Comparison of ENCODE assay signal across 2 cellular contexts in genomic region chr1:21597754-21598153, GRCh38.
A peak's percentile ranks its signal among the peaks of the same experiment; 100 is the strongest.
TF ChIP-seq lines count a peak whose summit lies in the region.

No MANE protein-coding gene starts in this region.

TF ChIP-seq in HepG2, 621 proteins besides CTCF, POLR2A, EP300 and RAD21:
- no peak for TF ChIP-seq NFE2 (CRISPR knock-in tag; IDR thresholded peaks at IDR 0.05)
- no peak for TF ChIP-seq ZNF841 (CRISPR knock-in tag; IDR thresholded peaks at IDR 0.05; ENCODE audit: borderline replicate concordance)
- no peak for TF ChIP-seq CBFB (CRISPR knock-in tag; IDR thresholded peaks at IDR 0.05)
- peak; percentile 57 for TF ChIP-seq AGO2 (optimal IDR thresholded peaks at IDR 0.05; ENCODE audit: low read depth, low read length)

TF ChIP-seq in H1, 55 proteins besides CTCF, POLR2A, EP300 and RAD21:
- TF ChIP-seq CHD1 (IDR thresholded peaks at IDR 0.05; ENCODE audit: low read depth, low read length) (no peak), GTF2F1 (IDR thresholded peaks at IDR 0.05; ENCODE audit: borderline replicate concordance, low read depth, low read length) (no peak), SUZ12 (IDR thresholded peaks at IDR 0.05; ENCODE audit: low read length) (no peak), RFX5 (IDR thresholded peaks at IDR 0.05; ENCODE audit: borderline replicate concordance, low read depth, low read length) (no peak), ZNF274 (IDR thresholded peaks at IDR 0.05; ENCODE audit: borderline replicate concordance, extremely low read depth, low read length) (no peak), BRCA1 (IDR thresholded peaks at IDR 0.05; ENCODE audit: low read depth, low read length) (no peak), ATF3 (IDR thresholded peaks at IDR 0.05; ENCODE audit: insufficient read depth, low read depth, low read length) (no peak), RXRA (IDR thresholded peaks at IDR 0.05; ENCODE audit: insufficient read depth, low read depth, low read length) (no peak)
